In genomic region chr12:66679441-66680069, GRCh38 we compare ENCODE assay signal across 22 cellular contexts. TPM values are rescaled to one million over a fixed set of nuclear protein-coding genes. Genes with fewer than 3 reads are reported as not detected.
A peak's percentile ranks its signal among the peaks of the same experiment; 100 is the strongest.
DNase-seq lines count a peak whose midpoint lies in the region; ATAC-seq and TF ChIP-seq lines count a peak whose summit lies in the region.
"Had no signal": no experiment of that assay in that cellular context is flagged by ENCODE, and none has a peak within 500 bp of the region (broad histone marks: within the 10 kb centered on the region; RNA-seq: fewer than 3 reads in every experiment).

No MANE protein-coding gene starts in this region.

- intact Hi-C loops in Right ventricle myocardium superior (cut with DNase I) (no loop called here), cardiac septum (cut with DNase I) (no loop called here)

- H3K4me1 ChIP-seq in muscle layer of duodenum (ENCODE audit: control insufficient read depth in 1 of 2, insufficient read depth in 2 of 2, low read length in 2 of 2), result peaks cover 0 to 19% of the 10 kb centered on the region in 2 donors
- H3K4me1 ChIP-seq: lower lobe of right lung, prostate gland had no signal

- H3K9me3 ChIP-seq in muscle layer of duodenum (ENCODE audit: control insufficient read depth in 1 of 2, low read length in 2 of 2), result no peaks in the 10 kb centered on the region
- H3K9me3 ChIP-seq: lower lobe of right lung, prostate gland had no signal

- H3K4me3 ChIP-seq in coronary artery (peak overlapping the region; percentile 48), muscle layer of duodenum (ENCODE audit: low read depth in 1 of 2, low read length in 2 of 2) (peak overlapping the region; percentile 16 to 47)
- H3K4me3 ChIP-seq: K562, lower lobe of right lung had no signal

- ATAC-seq in Right ventricle myocardium superior (ENCODE audit: poor library complexity) (peak; percentile 67), GM21390 (IDR thresholded peaks at IDR 0.05; ENCODE audit: unreplicated experiment) (no peak), GM18870 (IDR thresholded peaks at IDR 0.05; ENCODE audit: unreplicated experiment) (no peak)
- ATAC-seq: K562; naive thymus-derived CD4-positive, alpha-beta T cell; Panc1 had no signal

- no peak for TF ChIP-seq CTCF in coronary artery (IDR thresholded peaks at IDR 0.05)

- no peaks in the 10 kb centered on the region for H3K27me3 ChIP-seq in muscle layer of duodenum (ENCODE audit: low read depth, low read length)

- DNase-seq in Right ventricle myocardium superior (no peak), cardiac septum (ENCODE audit: low spot score) (no peak), coronary artery (ENCODE audit: low spot score) (no peak)
- no peak for DNase-seq in activated naive CD4-positive, alpha-beta T cell (lab: John Stamatoyannopoulos, UW)
- DNase-seq: activated CD4-positive, alpha-beta T cell treated with anti-CD3 and anti-CD28 coated beads, Interleukin-2, amount 50 U/mL, for 48 hours; activated naive CD4-positive, alpha-beta T cell treated with anti-CD3 and anti-CD28 coated beads, Interleukin-2, amount 50 U/mL, for 16 hours; activated T-cell treated with anti-CD3 and anti-CD28 coated beads for 4 hours; CD4-positive, alpha-beta T cell; DMS79; immature natural killer cell; lower lobe of right lung; naive thymus-derived CD4-positive, alpha-beta T cell; NCI-H187 treated with DMSO at 0.1 percent for 48 hours; stimulated activated CD8-positive, alpha-beta memory T cell treated with anti-CD3 and anti-CD28 coated beads, Interleukin-4, amount 100 ng/mL, for 48 hours; T-helper 2 cell had no signal

- no peaks in the 10 kb centered on the region for H3K36me3 ChIP-seq in muscle layer of duodenum (ENCODE audit: control insufficient read depth in 1 of 2, insufficient read depth in 2 of 2, low read length in 2 of 2)
- H3K36me3 ChIP-seq: lower lobe of right lung, prostate gland, WERI-Rb-1 had no signal

- H3K27ac ChIP-seq in coronary artery (no peak overlapping the region), muscle layer of duodenum (ENCODE audit: low read length) (no peak overlapping the region)
- H3K27ac ChIP-seq: lower lobe of right lung, prostate gland, WERI-Rb-1 had no signal

RNA-seq across cellular contexts. Expression of gene GRIP1, which starts 0.7 kb away (rescaled TPM):
- total RNA-seq in Right ventricle myocardium superior (4.1 TPM), cardiac septum (0.81 TPM)
